17 cellular contexts compared by ENCODE assay signal in the genomic region with DNA sequence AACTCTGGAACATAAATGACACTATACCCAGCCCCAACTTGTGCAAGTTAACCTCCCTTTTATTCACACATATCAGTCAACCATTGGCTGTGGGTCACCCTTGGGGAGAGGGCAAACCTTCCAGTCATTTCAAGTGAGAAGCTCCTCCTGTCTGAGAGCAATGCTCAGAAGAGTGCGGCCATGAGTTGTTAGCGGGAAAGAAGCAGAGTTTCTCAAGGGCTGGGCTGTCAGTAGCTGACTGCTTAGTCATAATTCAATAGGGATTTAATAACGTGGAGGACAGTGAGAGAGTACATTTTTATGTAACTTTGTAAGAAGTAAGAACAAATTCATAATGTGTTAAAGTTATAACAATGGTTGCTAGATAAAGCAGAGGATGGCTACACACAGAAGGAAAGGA. TPM values are rescaled to one million over a fixed set of nuclear protein-coding genes. Genes with fewer than 3 reads are reported as not detected.
DNase-seq lines count a peak whose midpoint lies in the region; ATAC-seq and TF ChIP-seq lines count a peak whose summit lies in the region.
"Had no signal": no experiment of that assay in that cellular context is flagged by ENCODE, and none has a peak within 500 bp of the region (broad histone marks: within the 10 kb centered on the region; RNA-seq: fewer than 3 reads in every experiment).

No MANE protein-coding gene starts in this region.

- DNase-seq in AG10803 (ENCODE audit: low read depth) = peak; percentile 4
- peak; percentile 21 for DNase-seq in RPMI7951 (ENCODE audit: low read depth)
- DNase-seq in coronary artery (ENCODE audit: low spot score) = no peak
- DNase-seq in omental fat pad (ENCODE audit: low spot score) = no peak
- no peak for DNase-seq in NCI-H1048 (lab: John Stamatoyannopoulos, UW)
- no peak for DNase-seq in globus pallidus (ENCODE audit: low spot score)
- DNase-seq: AML-193; CD4-positive, CD25-positive, alpha-beta regulatory T cell; GOT3; KBM-7; NCI-H1092 treated with DMSO at 0.1 percent for 48 hours; NCI-H1694; NCI-H774; SHP77 had no signal

- ATAC-seq in omental fat pad (ENCODE audit: low FRiP score) = peak; percentile 31
- no peak for ATAC-seq in GM18520 (IDR thresholded peaks at IDR 0.05; ENCODE audit: unreplicated experiment)
- ATAC-seq: A549 had no signal

- H3K27ac ChIP-seq in coronary artery = peak overlapping the region in 1 of 2 donors; percentile 76
- H3K27ac ChIP-seq: A549 had no signal

- no peak for TF ChIP-seq CTCF in AG10803 (conservative IDR thresholded peaks at IDR 0.05; ENCODE audit: low read length)
- no peak for TF ChIP-seq CTCF in coronary artery (IDR thresholded peaks at IDR 0.05)
- TF ChIP-seq CTCF in omental fat pad (IDR thresholded peaks at IDR 0.05) = no peak

- no peak overlapping the region for H3K4me3 ChIP-seq in AG10803 (ENCODE audit: low read length)
- peak overlapping the region; percentile 2 for H3K4me3 ChIP-seq in coronary artery
- H3K4me3 ChIP-seq: A549 had no signal

RNA-seq across cellular contexts. Expression of a gene that starts 5.1 kb away (rescaled TPM):
- 0.24 TPM in 1 of 2 replicates, not detected in the other for total RNA-seq in RPMI7951 (2014; rRNA removed; shearing (Covaris generic))
- total RNA-seq in omental fat pad = not detected
- total RNA-seq: CD4-positive, CD25-positive, alpha-beta regulatory T cell; MCF 10A had no signal

RNA-seq across cellular contexts. Expression of a gene that starts 14.4 kb away (rescaled TPM):
- total RNA-seq in RPMI7951 (2014; rRNA removed; shearing (Covaris generic)) = not detected in 2 replicates
- not detected for total RNA-seq in omental fat pad
- total RNA-seq: CD4-positive, CD25-positive, alpha-beta regulatory T cell; MCF 10A had no signal

RNA-seq across cellular contexts. Expression of a gene that starts 27.4 kb away (rescaled TPM):
- not detected in 2 replicates for total RNA-seq in RPMI7951 (2014; rRNA removed; shearing (Covaris generic))
- total RNA-seq in omental fat pad = not detected
- total RNA-seq: CD4-positive, CD25-positive, alpha-beta regulatory T cell; MCF 10A had no signal

RNA-seq across cellular contexts. Expression of a gene that starts 59.6 kb away (rescaled TPM):
- not detected in 2 replicates for total RNA-seq in RPMI7951 (2014; rRNA removed; shearing (Covaris generic))
- not detected for total RNA-seq in omental fat pad
- total RNA-seq: CD4-positive, CD25-positive, alpha-beta regulatory T cell; MCF 10A had no signal

Comparison
In these comparisons a context has a peak if more than half of its experiments do, and no peak if none do; other contexts are left out.
1. DNase-seq: peak in AG10803 (single experiment) and RPMI7951 (single experiment); none in coronary artery (single experiment), omental fat pad (single experiment), NCI-H1048 (single experiment) and globus pallidus (single experiment).